In genomic region chr17:172401-172800, GRCh38 we compare ENCODE assay signal across 1 cellular context.
TF ChIP-seq lines count a peak whose summit lies in the region.

No MANE protein-coding gene starts in this region.

TF ChIP-seq in H1, 55 proteins besides CTCF, POLR2A, EP300 and RAD21:
- TF ChIP-seq CTBP2 (IDR thresholded peaks at IDR 0.05; ENCODE audit: borderline replicate concordance, insufficient read depth, insufficient read length, low read length), result no peak
